Comparison of ENCODE assay signal across 13 cellular contexts in the genomic region with DNA sequence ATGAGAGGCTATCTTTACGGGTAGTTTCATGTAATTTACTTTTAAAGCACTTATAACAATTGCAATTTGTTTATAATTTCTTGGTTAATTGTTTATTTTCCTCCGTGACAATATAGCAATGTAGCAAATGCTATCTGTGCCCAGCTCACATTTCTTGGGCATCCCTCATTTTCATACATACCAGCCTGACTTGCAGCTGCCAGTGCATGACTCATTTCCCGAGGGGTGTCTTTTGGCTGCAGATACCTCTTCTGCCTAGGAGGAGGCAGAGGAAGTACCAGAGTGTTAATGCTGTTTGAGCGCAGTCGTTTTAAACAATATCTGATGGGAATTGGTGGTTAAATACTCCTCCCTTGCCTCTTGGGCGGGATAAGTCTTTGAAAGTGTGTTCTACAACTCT.
A peak's percentile ranks its signal among the peaks of the same experiment; 100 is the strongest.
DNase-seq lines count a peak whose midpoint lies in the region; ATAC-seq, FAIRE-seq and TF ChIP-seq lines count a peak whose summit lies in the region.
"Had no signal": no experiment of that assay in that cellular context is flagged by ENCODE, and none has a peak within 500 bp of the region (broad histone marks: within the 10 kb centered on the region; RNA-seq: fewer than 3 reads in every experiment).

No MANE protein-coding gene starts in this region.

- H3K9ac ChIP-seq in astrocyte (ENCODE audit: low read length), result no peak overlapping the region

- H3K4me3 ChIP-seq in NB4 (ENCODE audit: low read depth, low read length) (no peak overlapping the region), astrocyte (ENCODE audit: insufficient read depth, low read depth, low read length) (no peak overlapping the region)
- H3K4me3 ChIP-seq: thyroid gland had no signal

- H3K27me3 ChIP-seq in astrocyte (ENCODE audit: insufficient read depth, low read length), result no peaks in the 10 kb centered on the region
- H3K27me3 ChIP-seq: thyroid gland had no signal

- H3K4me2 ChIP-seq in astrocyte (ENCODE audit: low read length), result no peak overlapping the region

- H3K27ac Mint-ChIP-seq in astrocyte (ENCODE audit: unreplicated experiment) (no peak overlapping the region), endothelial cell (ENCODE audit: unreplicated experiment) (no peak overlapping the region)
- H3K27ac Mint-ChIP-seq: immature natural killer cell had no signal

- TF ChIP-seq POLR2A in NB4 (IDR thresholded peaks at IDR 0.05; ENCODE audit: extremely low read depth, insufficient read length), result no peak

- no peak overlapping the region for H3K4me3 Mint-ChIP-seq in astrocyte (ENCODE audit: unreplicated experiment)
- no peak overlapping the region for H3K4me3 Mint-ChIP-seq in endothelial cell (ENCODE audit: unreplicated experiment)
- H3K4me3 Mint-ChIP-seq: immature natural killer cell had no signal

- H3K9me3 Mint-ChIP-seq in astrocyte (ENCODE audit: unreplicated experiment) (peaks cover under 1% of the 10 kb centered on the region), endothelial cell (ENCODE audit: unreplicated experiment) (no peaks in the 10 kb centered on the region)

- peak; percentile 27 for DNase-seq in NCI-H1694 treated with DMSO at 0.1 percent for 48 hours (lab: John Stamatoyannopoulos, UW)
- no peak for DNase-seq in NCI-H1694 (lab: John Stamatoyannopoulos, UW)
- DNase-seq in NB4 (ENCODE audit: low read depth), result peak; percentile 75
- DNase-seq in astrocyte (ENCODE audit: low read depth), result peak; percentile 22
- DNase-seq in pons (ENCODE audit: low spot score), result peak; percentile 6
- DNase-seq in GM19239 (ENCODE audit: insufficient read length, low spot score), result no peak
- no peak for DNase-seq in endothelial cell (ENCODE audit: low spot score)
- DNase-seq: amniotic stem cell; immature natural killer cell; stimulated activated CD4-positive, alpha-beta T cell treated with anti-CD3 and anti-CD28 coated beads, Interleukin-12 subunit alpha, Interleukin-12 subunit beta, amount 100 ng/mL, for 4 hours; thyroid gland had no signal

- H3K4me1 Mint-ChIP-seq in astrocyte (ENCODE audit: low read depth, unreplicated experiment), result peaks cover 2% of the 10 kb centered on the region
- no peaks in the 10 kb centered on the region for H3K4me1 Mint-ChIP-seq in endothelial cell (ENCODE audit: unreplicated experiment)
- H3K4me1 Mint-ChIP-seq: immature natural killer cell had no signal

- no peak for ATAC-seq in HG03378 (IDR thresholded peaks at IDR 0.05; ENCODE audit: unreplicated experiment)

- no peaks in the 10 kb centered on the region for H3K9me3 ChIP-seq in astrocyte (ENCODE audit: insufficient read depth, low read depth, low read length)
- H3K9me3 ChIP-seq: thyroid gland had no signal

- TF ChIP-seq CTCF in NB4 (IDR thresholded peaks at IDR 0.05; ENCODE audit: low read depth, low read length), result no peak
- no peak for TF ChIP-seq CTCF in astrocyte (IDR thresholded peaks at IDR 0.05; ENCODE audit: insufficient read depth, low read depth, low read length)
- TF ChIP-seq CTCF in endothelial cell (IDR thresholded peaks at IDR 0.05; ENCODE audit: unreplicated experiment), result no peak

- no peaks in the 10 kb centered on the region for H3K4me1 ChIP-seq in astrocyte (ENCODE audit: insufficient read depth, low read length)
- H3K4me1 ChIP-seq: thyroid gland had no signal

- H3K79me2 ChIP-seq in astrocyte (ENCODE audit: insufficient read depth, low read length), result no peaks in the 10 kb centered on the region

- no peak overlapping the region for H2AFZ ChIP-seq in astrocyte (ENCODE audit: low read depth, low read length)

- FAIRE-seq in astrocyte (lab: Jason Lieb, UNC) (no peak), GM19239 (lab: Jason Lieb, UNC) (no peak)
- FAIRE-seq: A204.1 had no signal

- peaks cover 2% of the 10 kb centered on the region for H3K27me3 Mint-ChIP-seq in astrocyte (ENCODE audit: low read depth, unreplicated experiment)
- no peaks in the 10 kb centered on the region for H3K27me3 Mint-ChIP-seq in endothelial cell (ENCODE audit: unreplicated experiment)

- no peaks in the 10 kb centered on the region for H3K36me3 ChIP-seq in astrocyte (ENCODE audit: insufficient read depth, low read length)
- H3K36me3 ChIP-seq: thyroid gland had no signal

- H3K36me3 Mint-ChIP-seq in astrocyte (ENCODE audit: low read depth, unreplicated experiment) (no peaks in the 10 kb centered on the region), endothelial cell (ENCODE audit: low read depth, unreplicated experiment) (no peaks in the 10 kb centered on the region)
- H3K36me3 Mint-ChIP-seq: immature natural killer cell had no signal

- no peak overlapping the region for H3K27ac ChIP-seq in astrocyte (ENCODE audit: low read depth, low read length)
- H3K27ac ChIP-seq: thyroid gland had no signal

- no peaks in the 10 kb centered on the region for H4K20me1 ChIP-seq in astrocyte (ENCODE audit: insufficient read depth, low read length)

Comparison
In these comparisons a context has a peak if more than half of its experiments do, and no peak if none do; other contexts are left out.
1. DNase-seq: peak in NCI-H1694 treated with DMSO at 0.1 percent for 48 hours (single experiment), NB4 (single experiment), astrocyte (single experiment) and pons (single experiment); none in NCI-H1694 (single experiment), GM19239 (single experiment) and endothelial cell (single experiment).